Comparison of ENCODE assay signal across 1 cellular context in genomic region chr16:81624718-81625543, GRCh38.
TF ChIP-seq lines count a peak whose summit lies in the region.

No MANE protein-coding gene starts in this region.

TF ChIP-seq in HepG2, 621 proteins besides CTCF, POLR2A, EP300 and RAD21 (continued from another document and continues in another):
- TF ChIP-seq ZNF574 (CRISPR knock-in tag; IDR thresholded peaks at IDR 0.05), result peak; percentile 36
- TF ChIP-seq JUNB (CRISPR knock-in tag; IDR thresholded peaks at IDR 0.05; ENCODE audit: borderline replicate concordance), result no peak
- TF ChIP-seq NCOA2 (CRISPR knock-in tag; IDR thresholded peaks at IDR 0.05), result peak; percentile 69; the same call in 1 of the 2 replicates
- 0 out of 2 replicates have a peak, but pooled peaks have one; percentile 83 for TF ChIP-seq ZNF550 (CRISPR knock-in tag; IDR thresholded peaks at IDR 0.05; ENCODE audit: borderline replicate concordance)
- TF ChIP-seq IRX3 (CRISPR knock-in tag; IDR thresholded peaks at IDR 0.05; ENCODE audit: borderline replicate concordance, low read depth), result no peak
- TF ChIP-seq SMAD3 (CRISPR knock-in tag; IDR thresholded peaks at IDR 0.05), result no peak
- TF ChIP-seq ZNF501 (CRISPR knock-in tag; IDR thresholded peaks at IDR 0.05), result peak; percentile 52; the same call in 1 of the 2 replicates
- TF ChIP-seq ZFP36L1 (CRISPR knock-in tag; IDR thresholded peaks at IDR 0.05), result no peak
- no peak for TF ChIP-seq REXO4 (CRISPR knock-in tag; IDR thresholded peaks at IDR 0.05; ENCODE audit: borderline replicate concordance)
- TF ChIP-seq DNMT1 (CRISPR knock-in tag; IDR thresholded peaks at IDR 0.05), result 0 out of 2 replicates have a peak, but pooled peaks have one; percentile 27
- no peak for TF ChIP-seq ZFP62 (CRISPR knock-in tag; IDR thresholded peaks at IDR 0.05)
- TF ChIP-seq ZNF678 (CRISPR knock-in tag; IDR thresholded peaks at IDR 0.05), result no peak
- no peak for TF ChIP-seq ZNF598 (CRISPR knock-in tag; IDR thresholded peaks at IDR 0.05; ENCODE audit: borderline replicate concordance)
- TF ChIP-seq, protein P1, sequence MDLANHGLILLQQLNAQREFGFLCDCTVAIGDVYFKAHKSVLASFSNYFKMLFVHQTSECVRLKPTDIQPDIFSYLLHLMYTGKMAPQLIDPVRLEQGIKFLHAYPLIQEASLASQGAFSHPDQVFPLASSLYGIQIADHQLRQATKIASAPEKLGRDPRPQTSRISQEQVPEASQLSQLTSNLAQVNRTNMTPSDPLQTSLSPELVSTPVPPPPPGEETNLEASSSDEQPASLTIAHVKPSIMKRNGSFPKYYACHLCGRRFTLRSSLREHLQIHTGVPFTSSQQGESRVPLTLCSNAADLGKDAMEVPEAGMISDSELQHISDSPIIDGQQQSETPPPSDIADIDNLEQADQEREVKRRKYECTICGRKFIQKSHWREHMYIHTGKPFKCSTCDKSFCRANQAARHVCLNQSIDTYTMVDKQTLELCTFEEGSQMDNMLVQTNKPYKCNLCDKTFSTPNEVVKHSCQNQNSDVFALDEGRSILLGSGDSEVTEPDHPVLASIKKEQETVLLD (CRISPR knock-in tag; IDR thresholded peaks at IDR 0.05; ENCODE audit: low read depth), result no peak
- TF ChIP-seq ONECUT2 (CRISPR knock-in tag; IDR thresholded peaks at IDR 0.05), result peak; percentile 80
- TF ChIP-seq ZNF547 (CRISPR knock-in tag; IDR thresholded peaks at IDR 0.05), result no peak
- peak; percentile 67; the same call in 1 of the 2 replicates for TF ChIP-seq ZFP91 (CRISPR knock-in tag; IDR thresholded peaks at IDR 0.05; ENCODE audit: borderline replicate concordance)
- TF ChIP-seq SOX13 (IDR thresholded peaks at IDR 0.05), result peak; percentile 74
- peak in 1 of 2 experiments; percentile 98; a peak in 2 of 4 replicates for TF ChIP-seq SOX13 (CRISPR knock-in tag; conservative IDR thresholded peaks at IDR 0.05 in 1 of 2, IDR thresholded peaks at IDR 0.05 in 1 of 2)
- no peak for TF ChIP-seq ZNF720 (CRISPR knock-in tag; IDR thresholded peaks at IDR 0.05)
- no peak for TF ChIP-seq E2F2 (CRISPR knock-in tag; IDR thresholded peaks at IDR 0.05; ENCODE audit: borderline replicate concordance)
- no peak for TF ChIP-seq TCF7L2 (IDR thresholded peaks at IDR 0.05; ENCODE audit: low read depth, low read length)
- TF ChIP-seq, protein P2, sequence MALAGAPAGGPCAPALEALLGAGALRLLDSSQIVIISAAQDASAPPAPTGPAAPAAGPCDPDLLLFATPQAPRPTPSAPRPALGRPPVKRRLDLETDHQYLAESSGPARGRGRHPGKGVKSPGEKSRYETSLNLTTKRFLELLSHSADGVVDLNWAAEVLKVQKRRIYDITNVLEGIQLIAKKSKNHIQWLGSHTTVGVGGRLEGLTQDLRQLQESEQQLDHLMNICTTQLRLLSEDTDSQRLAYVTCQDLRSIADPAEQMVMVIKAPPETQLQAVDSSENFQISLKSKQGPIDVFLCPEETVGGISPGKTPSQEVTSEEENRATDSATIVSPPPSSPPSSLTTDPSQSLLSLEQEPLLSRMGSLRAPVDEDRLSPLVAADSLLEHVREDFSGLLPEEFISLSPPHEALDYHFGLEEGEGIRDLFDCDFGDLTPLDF (CRISPR knock-in tag; IDR thresholded peaks at IDR 0.05), result no peak
- TF ChIP-seq, protein P3, sequence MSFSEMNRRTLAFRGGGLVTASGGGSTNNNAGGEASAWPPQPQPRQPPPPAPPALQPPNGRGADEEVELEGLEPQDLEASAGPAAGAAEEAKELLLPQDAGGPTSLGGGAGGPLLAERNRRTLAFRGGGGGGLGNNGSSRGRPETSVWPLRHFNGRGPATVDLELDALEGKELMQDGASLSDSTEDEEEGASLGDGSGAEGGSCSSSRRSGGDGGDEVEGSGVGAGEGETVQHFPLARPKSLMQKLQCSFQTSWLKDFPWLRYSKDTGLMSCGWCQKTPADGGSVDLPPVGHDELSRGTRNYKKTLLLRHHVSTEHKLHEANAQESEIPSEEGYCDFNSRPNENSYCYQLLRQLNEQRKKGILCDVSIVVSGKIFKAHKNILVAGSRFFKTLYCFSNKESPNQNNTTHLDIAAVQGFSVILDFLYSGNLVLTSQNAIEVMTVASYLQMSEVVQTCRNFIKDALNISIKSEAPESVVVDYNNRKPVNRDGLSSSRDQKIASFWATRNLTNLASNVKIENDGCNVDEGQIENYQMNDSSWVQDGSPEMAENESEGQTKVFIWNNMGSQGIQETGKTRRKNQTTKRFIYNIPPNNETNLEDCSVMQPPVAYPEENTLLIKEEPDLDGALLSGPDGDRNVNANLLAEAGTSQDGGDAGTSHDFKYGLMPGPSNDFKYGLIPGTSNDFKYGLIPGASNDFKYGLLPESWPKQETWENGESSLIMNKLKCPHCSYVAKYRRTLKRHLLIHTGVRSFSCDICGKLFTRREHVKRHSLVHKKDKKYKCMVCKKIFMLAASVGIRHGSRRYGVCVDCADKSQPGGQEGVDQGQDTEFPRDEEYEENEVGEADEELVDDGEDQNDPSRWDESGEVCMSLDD (CRISPR knock-in tag; IDR thresholded peaks at IDR 0.05; ENCODE audit: borderline replicate concordance), result no peak
- TF ChIP-seq KDM6A (CRISPR knock-in tag; IDR thresholded peaks at IDR 0.05; ENCODE audit: low read depth), result peak; percentile 71
- no peak for TF ChIP-seq EHMT2 (IDR thresholded peaks at IDR 0.05; ENCODE audit: borderline replicate concordance, low read depth, low read length)
- 0 out of 2 replicates have a peak, but pooled peaks have one; percentile 70 for TF ChIP-seq ZZZ3 (CRISPR knock-in tag; IDR thresholded peaks at IDR 0.05; ENCODE audit: borderline replicate concordance)
- no peak for TF ChIP-seq GTF2F1 (IDR thresholded peaks at IDR 0.05; ENCODE audit: low read length)
- TF ChIP-seq BHLHE40 (IDR thresholded peaks at IDR 0.05; ENCODE audit: low read length), result peak; percentile 82
- TF ChIP-seq ZNF207 (IDR thresholded peaks at IDR 0.05; ENCODE audit: borderline replicate concordance), result no peak
- TF ChIP-seq RFX5 (IDR thresholded peaks at IDR 0.05; ENCODE audit: low read depth, low read length), result no peak
- TF ChIP-seq ZNF224 (CRISPR knock-in tag; IDR thresholded peaks at IDR 0.05), result no peak
- no peak for TF ChIP-seq ZNF101 (CRISPR knock-in tag; IDR thresholded peaks at IDR 0.05; ENCODE audit: borderline replicate concordance, low read depth)
- TF ChIP-seq BCL3 (CRISPR knock-in tag; IDR thresholded peaks at IDR 0.05), result no peak; the same call in none of the 2 replicates
- TF ChIP-seq PHF5A (CRISPR knock-in tag; IDR thresholded peaks at IDR 0.05; ENCODE audit: low read depth, unreplicated experiment), result no peak
- no peak for TF ChIP-seq CC2D1A (CRISPR knock-in tag; IDR thresholded peaks at IDR 0.05)
- TF ChIP-seq ZNF329 (CRISPR knock-in tag; IDR thresholded peaks at IDR 0.05; ENCODE audit: low read depth), result 0 out of 2 replicates have a peak, but pooled peaks have one; percentile 22
- TF ChIP-seq ZNF792 (CRISPR knock-in tag; IDR thresholded peaks at IDR 0.05), result no peak; the same call in 1 of the 2 replicates
- no peak for TF ChIP-seq NPAS2 (CRISPR knock-in tag; IDR thresholded peaks at IDR 0.05; ENCODE audit: borderline replicate concordance)
- peak; percentile 58; the same call in 1 of the 2 replicates for TF ChIP-seq FOXK1 (CRISPR knock-in tag; IDR thresholded peaks at IDR 0.05; ENCODE audit: borderline replicate concordance, low read depth)
- TF ChIP-seq ZNF260 (CRISPR knock-in tag; IDR thresholded peaks at IDR 0.05; ENCODE audit: borderline replicate concordance, low read depth), result 0 out of 2 replicates have a peak, but pooled peaks have one; percentile 30
- 0 out of 2 replicates have a peak, but pooled peaks have one; percentile 27 for TF ChIP-seq ZNF468 (CRISPR knock-in tag; IDR thresholded peaks at IDR 0.05)
- TF ChIP-seq ATRX (CRISPR knock-in tag; IDR thresholded peaks at IDR 0.05; ENCODE audit: borderline replicate concordance), result no peak
- TF ChIP-seq PAX8 (CRISPR knock-in tag; IDR thresholded peaks at IDR 0.05; ENCODE audit: borderline replicate concordance), result no peak
- no peak for TF ChIP-seq CBFB (CRISPR knock-in tag; IDR thresholded peaks at IDR 0.05)
- TF ChIP-seq, protein P4, sequence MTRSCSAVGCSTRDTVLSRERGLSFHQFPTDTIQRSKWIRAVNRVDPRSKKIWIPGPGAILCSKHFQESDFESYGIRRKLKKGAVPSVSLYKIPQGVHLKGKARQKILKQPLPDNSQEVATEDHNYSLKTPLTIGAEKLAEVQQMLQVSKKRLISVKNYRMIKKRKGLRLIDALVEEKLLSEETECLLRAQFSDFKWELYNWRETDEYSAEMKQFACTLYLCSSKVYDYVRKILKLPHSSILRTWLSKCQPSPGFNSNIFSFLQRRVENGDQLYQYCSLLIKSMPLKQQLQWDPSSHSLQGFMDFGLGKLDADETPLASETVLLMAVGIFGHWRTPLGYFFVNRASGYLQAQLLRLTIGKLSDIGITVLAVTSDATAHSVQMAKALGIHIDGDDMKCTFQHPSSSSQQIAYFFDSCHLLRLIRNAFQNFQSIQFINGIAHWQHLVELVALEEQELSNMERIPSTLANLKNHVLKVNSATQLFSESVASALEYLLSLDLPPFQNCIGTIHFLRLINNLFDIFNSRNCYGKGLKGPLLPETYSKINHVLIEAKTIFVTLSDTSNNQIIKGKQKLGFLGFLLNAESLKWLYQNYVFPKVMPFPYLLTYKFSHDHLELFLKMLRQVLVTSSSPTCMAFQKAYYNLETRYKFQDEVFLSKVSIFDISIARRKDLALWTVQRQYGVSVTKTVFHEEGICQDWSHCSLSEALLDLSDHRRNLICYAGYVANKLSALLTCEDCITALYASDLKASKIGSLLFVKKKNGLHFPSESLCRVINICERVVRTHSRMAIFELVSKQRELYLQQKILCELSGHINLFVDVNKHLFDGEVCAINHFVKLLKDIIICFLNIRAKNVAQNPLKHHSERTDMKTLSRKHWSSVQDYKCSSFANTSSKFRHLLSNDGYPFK (CRISPR knock-in tag; IDR thresholded peaks at IDR 0.05; ENCODE audit: borderline replicate concordance), result peak; percentile 75; the same call in 1 of the 2 replicates
- no peak for TF ChIP-seq TP53 (CRISPR knock-in tag; conservative IDR thresholded peaks at IDR 0.05)
- no peak for TF ChIP-seq HDAC6 (IDR thresholded peaks at IDR 0.05; ENCODE audit: low read depth, low read length)
- TF ChIP-seq RORA (CRISPR knock-in tag; IDR thresholded peaks at IDR 0.05), result no peak
- peak; percentile 37; the same call in 1 of the 2 replicates for TF ChIP-seq TBX3 (IDR thresholded peaks at IDR 0.05; ENCODE audit: borderline replicate concordance)
- no peak for TF ChIP-seq FOXA1 (IDR thresholded peaks at IDR 0.05)
- TF ChIP-seq FOXA1 (CRISPR knock-in tag; IDR thresholded peaks at IDR 0.05), result peak; percentile 74
- TF ChIP-seq NCOA1 (CRISPR knock-in tag; IDR thresholded peaks at IDR 0.05), result no peak
- TF ChIP-seq GABPA (IDR thresholded peaks at IDR 0.05; ENCODE audit: low read depth, low read length), result no peak
- no peak for TF ChIP-seq GABPA (CRISPR knock-in tag; IDR thresholded peaks at IDR 0.05; ENCODE audit: low read depth)
- no peak for TF ChIP-seq ZNF160 (CRISPR knock-in tag; IDR thresholded peaks at IDR 0.05)
- TF ChIP-seq, protein P5, sequence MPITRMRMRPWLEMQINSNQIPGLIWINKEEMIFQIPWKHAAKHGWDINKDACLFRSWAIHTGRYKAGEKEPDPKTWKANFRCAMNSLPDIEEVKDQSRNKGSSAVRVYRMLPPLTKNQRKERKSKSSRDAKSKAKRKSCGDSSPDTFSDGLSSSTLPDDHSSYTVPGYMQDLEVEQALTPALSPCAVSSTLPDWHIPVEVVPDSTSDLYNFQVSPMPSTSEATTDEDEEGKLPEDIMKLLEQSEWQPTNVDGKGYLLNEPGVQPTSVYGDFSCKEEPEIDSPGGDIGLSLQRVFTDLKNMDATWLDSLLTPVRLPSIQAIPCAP (CRISPR knock-in tag; IDR thresholded peaks at IDR 0.05; ENCODE audit: low read depth), result no peak
